In the genomic region with DNA sequence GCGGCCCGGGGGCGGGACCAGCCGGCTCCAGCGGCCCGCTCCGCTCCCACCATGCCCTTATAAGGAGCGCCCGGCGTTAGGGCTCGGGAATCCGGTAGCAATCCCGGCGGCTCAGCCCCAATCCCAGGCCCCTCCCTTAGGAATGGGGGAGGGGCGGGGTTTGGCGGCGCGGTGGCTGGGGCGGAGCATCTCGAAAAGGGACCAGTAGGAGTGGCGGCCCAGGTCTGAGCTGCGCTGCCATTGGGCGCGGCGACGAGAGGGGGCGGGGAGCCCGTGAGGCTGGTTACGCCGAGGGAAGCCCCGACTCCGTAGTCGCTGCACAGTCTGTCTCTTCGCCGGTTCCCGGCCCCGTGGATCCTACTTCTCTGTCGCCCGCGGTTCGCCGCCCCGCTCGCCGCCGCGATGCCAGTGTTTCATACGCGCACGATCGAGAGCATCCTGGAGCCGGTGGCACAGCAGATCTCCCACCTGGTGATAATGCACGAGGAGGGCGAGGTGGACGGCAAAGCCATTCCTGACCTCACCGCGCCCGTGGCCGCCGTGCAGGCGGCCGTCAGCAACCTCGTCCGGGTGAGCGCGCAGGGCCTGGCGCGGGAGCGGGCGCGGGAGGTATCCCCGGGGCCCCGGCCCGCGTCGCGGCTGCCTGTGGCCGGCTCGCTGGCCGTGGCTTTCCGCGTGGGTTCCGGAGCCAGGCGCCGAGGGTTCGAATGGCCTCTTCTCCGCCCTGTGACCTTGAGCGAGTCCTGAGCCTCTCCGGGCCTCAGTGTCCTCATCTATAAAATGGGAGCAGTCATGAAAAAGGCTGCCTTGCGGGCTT, we compare ENCODE assay signal across 1 cellular context.
TF ChIP-seq lines count a peak whose summit lies in the region.

Gene VCL (plus strand): TSS at position 311 of the 817 bp plus-strand sequence. CDS start 92 bp downstream, at position 403.

TF ChIP-seq in HepG2, 621 proteins besides CTCF, POLR2A, EP300 and RAD21 (continued from another document and continues in another):
- TF ChIP-seq, protein P1, sequence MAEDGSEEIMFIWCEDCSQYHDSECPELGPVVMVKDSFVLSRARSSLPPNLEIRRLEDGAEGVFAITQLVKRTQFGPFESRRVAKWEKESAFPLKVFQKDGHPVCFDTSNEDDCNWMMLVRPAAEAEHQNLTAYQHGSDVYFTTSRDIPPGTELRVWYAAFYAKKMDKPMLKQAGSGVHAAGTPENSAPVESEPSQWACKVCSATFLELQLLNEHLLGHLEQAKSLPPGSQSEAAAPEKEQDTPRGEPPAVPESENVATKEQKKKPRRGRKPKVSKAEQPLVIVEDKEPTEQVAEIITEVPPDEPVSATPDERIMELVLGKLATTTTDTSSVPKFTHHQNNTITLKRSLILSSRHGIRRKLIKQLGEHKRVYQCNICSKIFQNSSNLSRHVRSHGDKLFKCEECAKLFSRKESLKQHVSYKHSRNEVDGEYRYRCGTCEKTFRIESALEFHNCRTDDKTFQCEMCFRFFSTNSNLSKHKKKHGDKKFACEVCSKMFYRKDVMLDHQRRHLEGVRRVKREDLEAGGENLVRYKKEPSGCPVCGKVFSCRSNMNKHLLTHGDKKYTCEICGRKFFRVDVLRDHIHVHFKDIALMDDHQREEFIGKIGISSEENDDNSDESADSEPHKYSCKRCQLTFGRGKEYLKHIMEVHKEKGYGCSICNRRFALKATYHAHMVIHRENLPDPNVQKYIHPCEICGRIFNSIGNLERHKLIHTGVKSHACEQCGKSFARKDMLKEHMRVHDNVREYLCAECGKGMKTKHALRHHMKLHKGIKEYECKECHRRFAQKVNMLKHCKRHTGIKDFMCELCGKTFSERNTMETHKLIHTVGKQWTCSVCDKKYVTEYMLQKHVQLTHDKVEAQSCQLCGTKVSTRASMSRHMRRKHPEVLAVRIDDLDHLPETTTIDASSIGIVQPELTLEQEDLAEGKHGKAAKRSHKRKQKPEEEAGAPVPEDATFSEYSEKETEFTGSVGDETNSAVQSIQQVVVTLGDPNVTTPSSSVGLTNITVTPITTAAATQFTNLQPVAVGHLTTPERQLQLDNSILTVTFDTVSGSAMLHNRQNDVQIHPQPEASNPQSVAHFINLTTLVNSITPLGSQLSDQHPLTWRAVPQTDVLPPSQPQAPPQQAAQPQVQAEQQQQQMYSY (CRISPR knock-in tag; IDR thresholded peaks at IDR 0.05) = 0 out of 2 replicates have a peak, but pooled peaks have one; percentile 31
- no peak for TF ChIP-seq NONO (IDR thresholded peaks at IDR 0.05)
- TF ChIP-seq NONO (CRISPR knock-in tag; conservative IDR thresholded peaks at IDR 0.05) = peak; percentile 84
- no peak for TF ChIP-seq ZKSCAN8 (CRISPR knock-in tag; IDR thresholded peaks at IDR 0.05; ENCODE audit: borderline replicate concordance)
- TF ChIP-seq FLYWCH1 (CRISPR knock-in tag; IDR thresholded peaks at IDR 0.05) = no peak
- TF ChIP-seq ATF6 (CRISPR knock-in tag; conservative IDR thresholded peaks at IDR 0.05) = peak; percentile 61; the same call in 1 of the 2 replicates
- no peak for TF ChIP-seq SPEN (CRISPR knock-in tag; IDR thresholded peaks at IDR 0.05; ENCODE audit: low read depth)
- no peak for TF ChIP-seq SMARCE1 (IDR thresholded peaks at IDR 0.05; ENCODE audit: borderline replicate concordance)
- TF ChIP-seq RARG (CRISPR knock-in tag; IDR thresholded peaks at IDR 0.05; ENCODE audit: low read depth) = no peak
- no peak for TF ChIP-seq PHF5A (CRISPR knock-in tag; IDR thresholded peaks at IDR 0.05; ENCODE audit: low read depth, unreplicated experiment)
- peak; percentile 67; the same call in 1 of the 2 replicates for TF ChIP-seq ZSCAN31 (CRISPR knock-in tag; IDR thresholded peaks at IDR 0.05; ENCODE audit: low read depth)
- TF ChIP-seq SNAI1 (CRISPR knock-in tag; IDR thresholded peaks at IDR 0.05; ENCODE audit: borderline replicate concordance) = 0 out of 2 replicates have a peak, but pooled peaks have one; percentile 3
- no peak; the same call in 1 of the 2 replicates for TF ChIP-seq ZNF672 (CRISPR knock-in tag; IDR thresholded peaks at IDR 0.05)
- peak; percentile 23; the same call in 1 of the 2 replicates for TF ChIP-seq ELF1 (CRISPR knock-in tag; IDR thresholded peaks at IDR 0.05)
- TF ChIP-seq MAFK (conservative IDR thresholded peaks at IDR 0.05 in 1 of 2, IDR thresholded peaks at IDR 0.05 in 1 of 2; ENCODE audit: low read length in 2 of 2) = no peak
- TF ChIP-seq, protein P2, sequence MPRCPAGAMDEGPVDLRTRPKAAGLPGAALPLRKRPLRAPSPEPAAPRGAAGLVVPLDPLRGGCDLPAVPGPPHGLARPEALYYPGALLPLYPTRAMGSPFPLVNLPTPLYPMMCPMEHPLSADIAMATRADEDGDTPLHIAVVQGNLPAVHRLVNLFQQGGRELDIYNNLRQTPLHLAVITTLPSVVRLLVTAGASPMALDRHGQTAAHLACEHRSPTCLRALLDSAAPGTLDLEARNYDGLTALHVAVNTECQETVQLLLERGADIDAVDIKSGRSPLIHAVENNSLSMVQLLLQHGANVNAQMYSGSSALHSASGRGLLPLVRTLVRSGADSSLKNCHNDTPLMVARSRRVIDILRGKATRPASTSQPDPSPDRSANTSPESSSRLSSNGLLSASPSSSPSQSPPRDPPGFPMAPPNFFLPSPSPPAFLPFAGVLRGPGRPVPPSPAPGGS (CRISPR knock-in tag; IDR thresholded peaks at IDR 0.05) = peak; percentile 41; the same call in 1 of the 2 replicates
- TF ChIP-seq ZBTB1 (CRISPR knock-in tag; IDR thresholded peaks at IDR 0.05; ENCODE audit: borderline replicate concordance) = no peak
- no peak for TF ChIP-seq ZNF800 (CRISPR knock-in tag; IDR thresholded peaks at IDR 0.05)
- TF ChIP-seq NRL (CRISPR knock-in tag; IDR thresholded peaks at IDR 0.05; ENCODE audit: borderline replicate concordance) = peak; percentile 76; the same call in 1 of the 2 replicates
- TF ChIP-seq ZNF674 (CRISPR knock-in tag; IDR thresholded peaks at IDR 0.05; ENCODE audit: low read depth) = no peak
- TF ChIP-seq, protein P3, sequence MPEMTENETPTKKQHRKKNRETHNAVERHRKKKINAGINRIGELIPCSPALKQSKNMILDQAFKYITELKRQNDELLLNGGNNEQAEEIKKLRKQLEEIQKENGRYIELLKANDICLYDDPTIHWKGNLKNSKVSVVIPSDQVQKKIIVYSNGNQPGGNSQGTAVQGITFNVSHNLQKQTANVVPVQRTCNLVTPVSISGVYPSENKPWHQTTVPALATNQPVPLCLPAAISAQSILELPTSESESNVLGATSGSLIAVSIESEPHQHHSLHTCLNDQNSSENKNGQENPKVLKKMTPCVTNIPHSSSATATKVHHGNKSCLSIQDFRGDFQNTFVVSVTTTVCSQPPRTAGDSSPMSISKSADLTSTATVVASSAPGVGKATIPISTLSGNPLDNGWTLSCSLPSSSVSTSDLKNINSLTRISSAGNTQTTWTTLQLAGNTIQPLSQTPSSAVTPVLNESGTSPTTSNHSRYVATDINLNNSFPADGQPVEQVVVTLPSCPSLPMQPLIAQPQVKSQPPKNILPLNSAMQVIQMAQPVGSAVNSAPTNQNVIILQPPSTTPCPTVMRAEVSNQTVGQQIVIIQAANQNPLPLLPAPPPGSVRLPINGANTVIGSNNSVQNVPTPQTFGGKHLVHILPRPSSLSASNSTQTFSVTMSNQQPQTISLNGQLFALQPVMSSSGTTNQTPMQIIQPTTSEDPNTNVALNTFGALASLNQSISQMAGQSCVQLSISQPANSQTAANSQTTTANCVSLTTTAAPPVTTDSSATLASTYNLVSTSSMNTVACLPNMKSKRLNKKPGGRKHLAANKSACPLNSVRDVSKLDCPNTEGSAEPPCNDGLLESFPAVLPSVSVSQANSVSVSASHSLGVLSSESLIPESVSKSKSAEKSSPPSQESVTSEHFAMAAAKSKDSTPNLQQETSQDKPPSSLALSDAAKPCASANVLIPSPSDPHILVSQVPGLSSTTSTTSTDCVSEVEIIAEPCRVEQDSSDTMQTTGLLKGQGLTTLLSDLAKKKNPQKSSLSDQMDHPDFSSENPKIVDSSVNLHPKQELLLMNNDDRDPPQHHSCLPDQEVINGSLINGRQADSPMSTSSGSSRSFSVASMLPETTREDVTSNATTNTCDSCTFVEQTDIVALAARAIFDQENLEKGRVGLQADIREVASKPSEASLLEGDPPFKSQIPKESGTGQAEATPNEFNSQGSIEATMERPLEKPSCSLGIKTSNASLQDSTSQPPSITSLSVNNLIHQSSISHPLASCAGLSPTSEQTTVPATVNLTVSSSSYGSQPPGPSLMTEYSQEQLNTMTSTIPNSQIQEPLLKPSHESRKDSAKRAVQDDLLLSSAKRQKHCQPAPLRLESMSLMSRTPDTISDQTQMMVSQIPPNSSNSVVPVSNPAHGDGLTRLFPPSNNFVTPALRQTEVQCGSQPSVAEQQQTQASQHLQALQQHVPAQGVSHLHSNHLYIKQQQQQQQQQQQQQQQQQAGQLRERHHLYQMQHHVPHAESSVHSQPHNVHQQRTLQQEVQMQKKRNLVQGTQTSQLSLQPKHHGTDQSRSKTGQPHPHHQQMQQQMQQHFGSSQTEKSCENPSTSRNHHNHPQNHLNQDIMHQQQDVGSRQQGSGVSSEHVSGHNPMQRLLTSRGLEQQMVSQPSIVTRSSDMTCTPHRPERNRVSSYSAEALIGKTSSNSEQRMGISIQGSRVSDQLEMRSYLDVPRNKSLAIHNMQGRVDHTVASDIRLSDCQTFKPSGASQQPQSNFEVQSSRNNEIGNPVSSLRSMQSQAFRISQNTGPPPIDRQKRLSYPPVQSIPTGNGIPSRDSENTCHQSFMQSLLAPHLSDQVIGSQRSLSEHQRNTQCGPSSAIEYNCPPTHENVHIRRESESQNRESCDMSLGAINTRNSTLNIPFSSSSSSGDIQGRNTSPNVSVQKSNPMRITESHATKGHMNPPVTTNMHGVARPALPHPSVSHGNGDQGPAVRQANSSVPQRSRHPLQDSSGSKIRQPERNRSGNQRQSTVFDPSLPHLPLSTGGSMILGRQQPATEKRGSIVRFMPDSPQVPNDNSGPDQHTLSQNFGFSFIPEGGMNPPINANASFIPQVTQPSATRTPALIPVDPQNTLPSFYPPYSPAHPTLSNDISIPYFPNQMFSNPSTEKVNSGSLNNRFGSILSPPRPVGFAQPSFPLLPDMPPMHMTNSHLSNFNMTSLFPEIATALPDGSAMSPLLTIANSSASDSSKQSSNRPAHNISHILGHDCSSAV (CRISPR knock-in tag; IDR thresholded peaks at IDR 0.05; ENCODE audit: borderline replicate concordance) = no peak
- TF ChIP-seq ZNF614 (CRISPR knock-in tag; IDR thresholded peaks at IDR 0.05; ENCODE audit: borderline replicate concordance) = no peak
- 0 out of 2 replicates have a peak, but pooled peaks have one; percentile 84 for TF ChIP-seq ARID2 (CRISPR knock-in tag; IDR thresholded peaks at IDR 0.05; ENCODE audit: borderline replicate concordance)
- TF ChIP-seq XRCC5 (optimal IDR thresholded peaks at IDR 0.05; ENCODE audit: low read length) = peak; percentile 60
- TF ChIP-seq ZNF75D (CRISPR knock-in tag; IDR thresholded peaks at IDR 0.05; ENCODE audit: borderline replicate concordance) = no peak
- TF ChIP-seq KLF9 (CRISPR knock-in tag; IDR thresholded peaks at IDR 0.05; ENCODE audit: low read depth) = no peak
- no peak for TF ChIP-seq NCOA5 (CRISPR knock-in tag; IDR thresholded peaks at IDR 0.05)
- TF ChIP-seq IRF2 (CRISPR knock-in tag; IDR thresholded peaks at IDR 0.05) = 0 out of 2 replicates have a peak, but pooled peaks have one; percentile 15
- TF ChIP-seq, protein P4, sequence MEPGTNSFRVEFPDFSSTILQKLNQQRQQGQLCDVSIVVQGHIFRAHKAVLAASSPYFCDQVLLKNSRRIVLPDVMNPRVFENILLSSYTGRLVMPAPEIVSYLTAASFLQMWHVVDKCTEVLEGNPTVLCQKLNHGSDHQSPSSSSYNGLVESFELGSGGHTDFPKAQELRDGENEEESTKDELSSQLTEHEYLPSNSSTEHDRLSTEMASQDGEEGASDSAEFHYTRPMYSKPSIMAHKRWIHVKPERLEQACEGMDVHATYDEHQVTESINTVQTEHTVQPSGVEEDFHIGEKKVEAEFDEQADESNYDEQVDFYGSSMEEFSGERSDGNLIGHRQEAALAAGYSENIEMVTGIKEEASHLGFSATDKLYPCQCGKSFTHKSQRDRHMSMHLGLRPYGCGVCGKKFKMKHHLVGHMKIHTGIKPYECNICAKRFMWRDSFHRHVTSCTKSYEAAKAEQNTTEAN (CRISPR knock-in tag; conservative IDR thresholded peaks at IDR 0.05) = peak; percentile 20; the same call in 1 of the 2 replicates
- peak; percentile 88; the same call in 1 of the 2 replicates for TF ChIP-seq CHD4 (IDR thresholded peaks at IDR 0.05; ENCODE audit: borderline replicate concordance, low read length)
- TF ChIP-seq RELA (CRISPR knock-in tag; IDR thresholded peaks at IDR 0.05) = no peak
- no peak; the same call in 1 of the 2 replicates for TF ChIP-seq HDAC2 (CRISPR knock-in tag; IDR thresholded peaks at IDR 0.05)
- no peak for TF ChIP-seq NFIC (IDR thresholded peaks at IDR 0.05; ENCODE audit: low read length)
- TF ChIP-seq MYNN (CRISPR knock-in tag; IDR thresholded peaks at IDR 0.05; ENCODE audit: low read depth) = no peak
- TF ChIP-seq RXRA (CRISPR knock-in tag; IDR thresholded peaks at IDR 0.05) = no peak; the same call in 1 of the 2 replicates
- no peak for TF ChIP-seq TEF (CRISPR knock-in tag; IDR thresholded peaks at IDR 0.05)
- TF ChIP-seq PAX8 (CRISPR knock-in tag; IDR thresholded peaks at IDR 0.05; ENCODE audit: borderline replicate concordance) = no peak
